Comparison of ENCODE assay signal across 9 cellular contexts in genomic region chr16:4344659-4345438, GRCh38. TPM values are rescaled to one million over a fixed set of nuclear protein-coding genes. Genes with fewer than 3 reads are reported as not detected.
DNase-seq lines count a peak whose midpoint lies in the region; ATAC-seq and TF ChIP-seq lines count a peak whose summit lies in the region.
"Had no signal": no experiment of that assay in that cellular context is flagged by ENCODE, and none has a peak within 500 bp of the region (broad histone marks: within the 10 kb centered on the region; RNA-seq: fewer than 3 reads in every experiment).

No MANE protein-coding gene starts in this region.

- no peaks in the 10 kb centered on the region for H3K9me3 ChIP-seq in neutrophil

- H3K27me3 Mint-ChIP-seq in activated T-cell treated with anti-CD3 and anti-CD28 coated beads, Interleukin-2, amount 50 U/mL, for 72 hours (ENCODE audit: low read depth): no peaks in the 10 kb centered on the region
- H3K27me3 Mint-ChIP-seq: dendritic cell treated with granulocyte-macrophage colony-stimulating factor and Interleukin-4, amounts not matched to agents 40 ng/mL and 50 ng/mL, for 4 days had no signal

- no peaks in the 10 kb centered on the region for H3K9me3 Mint-ChIP-seq in activated T-cell treated with anti-CD3 and anti-CD28 coated beads, Interleukin-2, amount 50 U/mL, for 72 hours
- H3K9me3 Mint-ChIP-seq: dendritic cell treated with granulocyte-macrophage colony-stimulating factor and Interleukin-4, amounts not matched to agents 40 ng/mL and 50 ng/mL, for 4 days had no signal

- H3K27me3 ChIP-seq in neutrophil: no peaks in the 10 kb centered on the region

- peak overlapping the region; percentile 63 to 65 for H3K4me3 ChIP-seq in neutrophil (ENCODE audit: low read depth in 1 of 2, low read length in 1 of 2)

- H3K4me1 ChIP-seq in neutrophil (ENCODE audit: control insufficient read depth in 1 of 2, insufficient read depth in 1 of 2, low read depth in 1 of 2, low read length in 1 of 2): peaks cover 51 to 53% of the 10 kb centered on the region in 2 experiments

- no peaks in the 10 kb centered on the region for H3K36me3 Mint-ChIP-seq in activated T-cell treated with anti-CD3 and anti-CD28 coated beads, Interleukin-2, amount 50 U/mL, for 72 hours (ENCODE audit: insufficient read depth in 2 of 2)

- no peak overlapping the region for H3K4me3 Mint-ChIP-seq in activated T-cell treated with anti-CD3 and anti-CD28 coated beads, Interleukin-2, amount 50 U/mL, for 72 hours
- H3K4me3 Mint-ChIP-seq: dendritic cell treated with granulocyte-macrophage colony-stimulating factor and Interleukin-4, amounts not matched to agents 40 ng/mL and 50 ng/mL, for 4 days had no signal

- H3K36me3 ChIP-seq in neutrophil: peaks cover 21% of the 10 kb centered on the region

- peak overlapping the region; percentile 98 for H3K27ac ChIP-seq in neutrophil

- ATAC-seq in activated T-cell treated with anti-CD3 and anti-CD28 coated beads, Interleukin-2, amount 50 U/mL, for 72 hours (replicated peaks in 1 of 2): no peak
- ATAC-seq in GM21367 (IDR thresholded peaks at IDR 0.05; ENCODE audit: unreplicated experiment) (no peak), HG02884 (IDR thresholded peaks at IDR 0.05; ENCODE audit: unreplicated experiment) (no peak)

- no peak overlapping the region for H3K27ac Mint-ChIP-seq in activated T-cell treated with anti-CD3 and anti-CD28 coated beads, Interleukin-2, amount 50 U/mL, for 72 hours
- H3K27ac Mint-ChIP-seq: dendritic cell treated with granulocyte-macrophage colony-stimulating factor and Interleukin-4, amounts not matched to agents 40 ng/mL and 50 ng/mL, for 4 days had no signal

- DNase-seq in DMS153 (lab: John Stamatoyannopoulos, UW) (peak; percentile 70), NCI-H2196 treated with DMSO at 0.1 percent for 48 hours (lab: John Stamatoyannopoulos, UW; ENCODE audit: unreplicated experiment) (peak; percentile 28), cerebellar cortex (ENCODE audit: low spot score) (peak; percentile 71)
- DNase-seq in stimulated activated CD4-positive, alpha-beta T cell treated with anti-CD3 and anti-CD28 coated beads, Interleukin-12 subunit alpha, Interleukin-12 subunit beta, amount 100 ng/mL, for 4 hours: no peak
- no peak for DNase-seq in activated T-cell treated with anti-CD3 and anti-CD28 coated beads, Interleukin-2, amount 50 U/mL, for 72 hours

- H3K4me1 Mint-ChIP-seq in activated T-cell treated with anti-CD3 and anti-CD28 coated beads, Interleukin-2, amount 50 U/mL, for 72 hours (ENCODE audit: low read depth): peaks cover 9% of the 10 kb centered on the region

- no peak for TF ChIP-seq CTCF in neutrophil (IDR thresholded peaks at IDR 0.05)

RNA-seq across cellular contexts. Expression of gene PAM16, which starts 6.3 kb away (rescaled TPM):
- total RNA-seq in activated T-cell treated with anti-CD3 and anti-CD28 coated beads, Interleukin-2, amount 50 U/mL, for 72 hours: 10 to 100 TPM; 46.6 to 48.2 TPM

RNA-seq across cellular contexts. Expression of gene VASN, which starts 26.8 kb away (rescaled TPM):
- total RNA-seq in activated T-cell treated with anti-CD3 and anti-CD28 coated beads, Interleukin-2, amount 50 U/mL, for 72 hours: not detected

RNA-seq across cellular contexts. Expression of gene GLIS2, which starts 29.0 kb away (rescaled TPM):
- 1 to 10 TPM; 1.3 to 1.7 TPM for total RNA-seq in activated T-cell treated with anti-CD3 and anti-CD28 coated beads, Interleukin-2, amount 50 U/mL, for 72 hours

Comparison
In these comparisons a context has a peak if more than half of its experiments do, and no peak if none do; other contexts are left out.
1. DNase-seq: peak in DMS153 (single experiment), NCI-H2196 treated with DMSO at 0.1 percent for 48 hours (single experiment) and cerebellar cortex (single experiment); none in stimulated activated CD4-positive, alpha-beta T cell treated with anti-CD3 and anti-CD28 coated beads, Interleukin-12 subunit alpha, Interleukin-12 subunit beta, amount 100 ng/mL, for 4 hours (single experiment) and activated T-cell treated with anti-CD3 and anti-CD28 coated beads, Interleukin-2, amount 50 U/mL, for 72 hours (0 of 2).